Comparison of ENCODE assay signal across 8 cellular contexts in genomic region chr3:53493997-53494791, GRCh38. TPM values are rescaled to one million over a fixed set of nuclear protein-coding genes. Genes with fewer than 3 reads are reported as not detected.
DNase-seq lines count a peak whose midpoint lies in the region; ATAC-seq and TF ChIP-seq lines count a peak whose summit lies in the region.

TSS of gene CACNA1D (plus strand) at chr3:53494611. CDS start at chr3:53495167, 556 bp downstream.

- no peaks in the 10 kb centered on the region for H3K27me3 ChIP-seq in cardiac muscle cell
- peaks cover 0 to 17% of the 10 kb centered on the region in 2 donors for H3K27me3 ChIP-seq in naive thymus-derived CD4-positive, alpha-beta T cell (ENCODE audit: control insufficient read depth in 2 of 2, insufficient read depth in 2 of 2, low read length in 2 of 2)

- CTCF ChIA-PET in RWPE1 (lab: Yijun Ruan, JAX) = no interaction called here
- CTCF ChIA-PET in naive thymus-derived CD4-positive, alpha-beta T cell (lab: Charles Lee) = no interaction called here

- peaks cover 62 to 80% (median 70%) of the 10 kb centered on the region in 5 donors for H3K27me3 Mint-ChIP-seq in naive thymus-derived CD4-positive, alpha-beta T cell

- peak within 1 kb of the TSS; percentile 27 for H3K27ac ChIP-seq in cardiac muscle cell
- no peak within 1 kb of the TSS for H3K27ac ChIP-seq in RWPE1
- no peak within 1 kb of the TSS for H3K27ac ChIP-seq in naive thymus-derived CD4-positive, alpha-beta T cell (ENCODE audit: low read depth, low read length)

- DNase-seq in cardiac muscle cell (ENCODE audit: low read depth in 1 of 2, low spot score in 1 of 2) = peak; percentile 6 to 67
- no peak for DNase-seq in cardiac septum (ENCODE audit: low spot score)
- peak; percentile 21 for DNase-seq in RWPE1 (ENCODE audit: low spot score)
- DNase-seq in epithelial cell of esophagus (ENCODE audit: low read depth) = peak; percentile 54
- peak in 1 of 9 donors; percentile 34 for DNase-seq in naive thymus-derived CD4-positive, alpha-beta T cell
- no peak for DNase-seq in SKM-1 treated with dmso at 0.1 percent for 144 hours (lab: John Stamatoyannopoulos, UW; ENCODE audit: unreplicated experiment)
- DNase-seq in NCI-H1092 (lab: John Stamatoyannopoulos, UW) = no peak
- no peak for DNase-seq in activated effector memory CD4-positive, alpha-beta T cell treated with Interleukin-2 at 50 U/mL for 16 hours

- H3K4me1 ChIP-seq in cardiac muscle cell (ENCODE audit: low read depth) = peaks cover 49% of the 10 kb centered on the region
- H3K4me1 ChIP-seq in naive thymus-derived CD4-positive, alpha-beta T cell (ENCODE audit: control insufficient read depth in 2 of 2, insufficient read depth in 2 of 2, low read length in 2 of 2) = no peaks in the 10 kb centered on the region

- H3K9me3 Mint-ChIP-seq in naive thymus-derived CD4-positive, alpha-beta T cell = no peaks in the 10 kb centered on the region

- H3K36me3 ChIP-seq in cardiac muscle cell = no peaks in the 10 kb centered on the region
- no peaks in the 10 kb centered on the region for H3K36me3 ChIP-seq in naive thymus-derived CD4-positive, alpha-beta T cell (ENCODE audit: control insufficient read depth in 2 of 3, insufficient read depth in 3 of 3, low read length in 3 of 3)

- TF ChIP-seq CTCF in cardiac muscle cell (IDR thresholded peaks at IDR 0.05; ENCODE audit: low read depth, low read length) (no peak), RWPE1 (conservative IDR thresholded peaks at IDR 0.05; ENCODE audit: low read depth) (no peak), epithelial cell of esophagus (IDR thresholded peaks at IDR 0.05; ENCODE audit: insufficient read depth, low read depth, low read length, missing control alignments) (no peak)

- POLR2A ChIA-PET in RWPE1 (lab: Yijun Ruan, JAX; ENCODE audit: low non-redundant PET) = interaction anchor here (0.5 kb wide), 1 partner anchor 359 kb away, joined by 4 read pairs; no protein-coding TSS in a partner anchor
- POLR2A ChIA-PET in naive thymus-derived CD4-positive, alpha-beta T cell (lab: Charles Lee) = no interaction called here

- H3K27ac Mint-ChIP-seq in naive thymus-derived CD4-positive, alpha-beta T cell = no peak within 1 kb of the TSS

- intact Hi-C loops in cardiac septum (cut with DNase I) = no loop called here
- intact Hi-C loops in naive thymus-derived CD4-positive, alpha-beta T cell (cut with micrococcal nuclease) = no loop called here

- no peaks in the 10 kb centered on the region for H3K9me3 ChIP-seq in cardiac muscle cell (ENCODE audit: low read depth)
- H3K9me3 ChIP-seq in naive thymus-derived CD4-positive, alpha-beta T cell (ENCODE audit: control insufficient read depth in 2 of 3, low read length in 3 of 3) = no peaks in the 10 kb centered on the region

- H3K4me3 ChIP-seq in cardiac muscle cell = peak within 1 kb of the TSS; percentile 70
- peak within 1 kb of the TSS; percentile 42 for H3K4me3 ChIP-seq in epithelial cell of esophagus (ENCODE audit: low read length)
- no peak within 1 kb of the TSS for H3K4me3 ChIP-seq in naive thymus-derived CD4-positive, alpha-beta T cell (ENCODE audit: low read length)

- H3K4me1 Mint-ChIP-seq in naive thymus-derived CD4-positive, alpha-beta T cell = peaks cover 0 to 14% (median 12%) of the 10 kb centered on the region in 7 donors

- no peak for ATAC-seq in naive thymus-derived CD4-positive, alpha-beta T cell

- peak within 1 kb of the TSS; percentile 51 to 79 (median 64) for H3K4me3 Mint-ChIP-seq in naive thymus-derived CD4-positive, alpha-beta T cell

- peaks cover 0 to 3% (median 0%) of the 10 kb centered on the region in 5 donors for H3K36me3 Mint-ChIP-seq in naive thymus-derived CD4-positive, alpha-beta T cell

RNA-seq across cellular contexts. Expression of gene CACNA1D, which starts in this region (rescaled TPM):
- total RNA-seq in cardiac muscle cell (66.7 and 159 TPM in 2 replicates), cardiac septum (0.46 TPM)
- 41.0 and 55.8 TPM in 2 replicates for polyA plus RNA-seq in cardiac muscle cell
- total RNA-seq in naive thymus-derived CD4-positive, alpha-beta T cell = 1 to 10 TPM in 1 of 5 experiments, under 1 TPM in 2, not detected in 2; 0.61 to 2.0 (median 0.70) TPM
- polyA plus RNA-seq in naive thymus-derived CD4-positive, alpha-beta T cell = not detected

Comparison
In these comparisons a context has a peak if more than half of its experiments do, and no peak if none do; other contexts are left out.
1. RNA of gene CACNA1D (total RNA-seq): 66.7 to 159 TPM in cardiac muscle cell; 0.61 to 2.0 TPM in naive thymus-derived CD4-positive, alpha-beta T cell and 0.46 TPM in cardiac septum (single experiment); every median in the first group is over 10 times any median in the second.
2. RNA of gene CACNA1D (polyA plus RNA-seq): 41.0 to 55.8 TPM in cardiac muscle cell; not detected in naive thymus-derived CD4-positive, alpha-beta T cell; every median in the first group is over 10 times any median in the second.
3. DNase-seq: peak in cardiac muscle cell (2 of 2), RWPE1 (single experiment) and epithelial cell of esophagus (single experiment); none in cardiac septum (single experiment), SKM-1 treated with dmso at 0.1 percent for 144 hours (single experiment), NCI-H1092 (single experiment) and activated effector memory CD4-positive, alpha-beta T cell treated with Interleukin-2 at 50 U/mL for 16 hours (single experiment).